ENCODE assay signal across 2 cellular contexts in the genomic region with DNA sequence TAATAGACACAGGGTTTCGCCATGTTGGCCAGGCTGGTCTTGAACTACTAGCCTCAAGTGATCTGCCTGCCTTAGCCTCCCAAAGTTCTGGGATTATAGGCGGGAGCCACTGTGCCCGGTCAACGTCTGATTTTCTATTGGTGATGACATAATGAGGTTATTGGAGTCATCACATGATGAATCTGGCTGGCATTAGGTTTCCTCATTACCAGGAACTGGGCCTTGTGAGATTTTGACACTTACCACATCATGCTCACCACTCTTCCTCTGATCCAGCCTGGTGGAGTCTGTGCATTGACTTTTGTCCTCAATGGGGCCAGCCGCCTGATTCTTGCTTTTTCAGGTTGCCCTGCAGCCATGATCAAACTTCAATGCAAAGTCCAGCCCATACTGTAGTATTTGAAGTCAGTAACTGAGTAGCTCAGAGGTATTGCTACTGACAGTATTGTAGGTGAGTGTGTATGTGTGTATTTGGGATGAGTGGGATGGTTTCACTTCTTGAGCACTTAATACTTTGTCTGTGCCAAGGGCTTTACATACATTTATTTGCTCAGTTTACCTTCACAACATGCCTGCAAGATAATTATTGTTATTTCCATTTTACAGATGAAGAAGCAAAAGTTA.
TF ChIP-seq lines count a peak whose summit lies in the region.

No MANE protein-coding gene starts in this region.

TF ChIP-seq in GM12878, 131 proteins besides CTCF, POLR2A, EP300 and RAD21:
- TF ChIP-seq IRF4 (IDR thresholded peaks at IDR 0.05; ENCODE audit: low read depth, low read length): no peak
- no peak for TF ChIP-seq JUNB (IDR thresholded peaks at IDR 0.05)
- no peak for TF ChIP-seq BCL11A (IDR thresholded peaks at IDR 0.05; ENCODE audit: low read depth, low read length)
- no peak for TF ChIP-seq CHD2 (IDR thresholded peaks at IDR 0.05; ENCODE audit: borderline replicate concordance, low read depth, low read length)
- TF ChIP-seq TCF12 (IDR thresholded peaks at IDR 0.05; ENCODE audit: low read depth, low read length): no peak
- TF ChIP-seq, protein P1, sequence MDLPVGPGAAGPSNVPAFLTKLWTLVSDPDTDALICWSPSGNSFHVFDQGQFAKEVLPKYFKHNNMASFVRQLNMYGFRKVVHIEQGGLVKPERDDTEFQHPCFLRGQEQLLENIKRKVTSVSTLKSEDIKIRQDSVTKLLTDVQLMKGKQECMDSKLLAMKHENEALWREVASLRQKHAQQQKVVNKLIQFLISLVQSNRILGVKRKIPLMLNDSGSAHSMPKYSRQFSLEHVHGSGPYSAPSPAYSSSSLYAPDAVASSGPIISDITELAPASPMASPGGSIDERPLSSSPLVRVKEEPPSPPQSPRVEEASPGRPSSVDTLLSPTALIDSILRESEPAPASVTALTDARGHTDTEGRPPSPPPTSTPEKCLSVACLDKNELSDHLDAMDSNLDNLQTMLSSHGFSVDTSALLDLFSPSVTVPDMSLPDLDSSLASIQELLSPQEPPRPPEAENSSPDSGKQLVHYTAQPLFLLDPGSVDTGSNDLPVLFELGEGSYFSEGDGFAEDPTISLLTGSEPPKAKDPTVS (IDR thresholded peaks at IDR 0.05; ENCODE audit: low read depth, low read length): no peak
- TF ChIP-seq YBX1 (IDR thresholded peaks at IDR 0.05): no peak
- no peak for TF ChIP-seq POLR2AphosphoS2 (IDR thresholded peaks at IDR 0.05; ENCODE audit: low read depth, low read length)
- no peak for TF ChIP-seq GATAD2B (conservative IDR thresholded peaks at IDR 0.05; ENCODE audit: low read depth)
- no peak for TF ChIP-seq STAT1 (conservative IDR thresholded peaks at IDR 0.05)

TF ChIP-seq in HepG2, 621 proteins besides CTCF, POLR2A, EP300 and RAD21:
- TF ChIP-seq, protein P2, sequence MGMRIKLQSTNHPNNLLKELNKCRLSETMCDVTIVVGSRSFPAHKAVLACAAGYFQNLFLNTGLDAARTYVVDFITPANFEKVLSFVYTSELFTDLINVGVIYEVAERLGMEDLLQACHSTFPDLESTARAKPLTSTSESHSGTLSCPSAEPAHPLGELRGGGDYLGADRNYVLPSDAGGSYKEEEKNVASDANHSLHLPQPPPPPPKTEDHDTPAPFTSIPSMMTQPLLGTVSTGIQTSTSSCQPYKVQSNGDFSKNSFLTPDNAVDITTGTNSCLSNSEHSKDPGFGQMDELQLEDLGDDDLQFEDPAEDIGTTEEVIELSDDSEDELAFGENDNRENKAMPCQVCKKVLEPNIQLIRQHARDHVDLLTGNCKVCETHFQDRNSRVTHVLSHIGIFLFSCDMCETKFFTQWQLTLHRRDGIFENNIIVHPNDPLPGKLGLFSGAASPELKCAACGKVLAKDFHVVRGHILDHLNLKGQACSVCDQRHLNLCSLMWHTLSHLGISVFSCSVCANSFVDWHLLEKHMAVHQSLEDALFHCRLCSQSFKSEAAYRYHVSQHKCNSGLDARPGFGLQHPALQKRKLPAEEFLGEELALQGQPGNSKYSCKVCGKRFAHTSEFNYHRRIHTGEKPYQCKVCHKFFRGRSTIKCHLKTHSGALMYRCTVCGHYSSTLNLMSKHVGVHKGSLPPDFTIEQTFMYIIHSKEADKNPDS (CRISPR knock-in tag; IDR thresholded peaks at IDR 0.05): peak; percentile 98
- TF ChIP-seq TOPORS (CRISPR knock-in tag; IDR thresholded peaks at IDR 0.05): 0 out of 2 replicates have a peak, but pooled peaks have one; percentile 25
- TF ChIP-seq, protein P3, sequence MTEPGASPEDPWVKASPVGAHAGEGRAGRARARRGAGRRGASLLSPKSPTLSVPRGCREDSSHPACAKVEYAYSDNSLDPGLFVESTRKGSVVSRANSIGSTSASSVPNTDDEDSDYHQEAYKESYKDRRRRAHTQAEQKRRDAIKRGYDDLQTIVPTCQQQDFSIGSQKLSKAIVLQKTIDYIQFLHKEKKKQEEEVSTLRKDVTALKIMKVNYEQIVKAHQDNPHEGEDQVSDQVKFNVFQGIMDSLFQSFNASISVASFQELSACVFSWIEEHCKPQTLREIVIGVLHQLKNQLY (CRISPR knock-in tag; IDR thresholded peaks at IDR 0.05): no peak
- peak; percentile 12; the same call in 1 of the 2 replicates for TF ChIP-seq SALL1 (CRISPR knock-in tag; IDR thresholded peaks at IDR 0.05)
